ENCODE assay signal across 1 cellular context in genomic region chr3:171811913-171812321, GRCh38.
TF ChIP-seq lines count a peak whose summit lies in the region.

No MANE protein-coding gene starts in this region.

TF ChIP-seq in K562, 482 proteins besides CTCF, POLR2A, EP300 and RAD21 (continued from another document and continues in another):
- TF ChIP-seq ZFP91 (CRISPR knock-in tag; IDR thresholded peaks at IDR 0.05) (no peak), KLF6 (CRISPR knock-in tag; IDR thresholded peaks at IDR 0.05; ENCODE audit: borderline replicate concordance) (no peak), NFXL1 (CRISPR knock-in tag; IDR thresholded peaks at IDR 0.05) (no peak), ZNF121 (CRISPR knock-in tag; conservative IDR thresholded peaks at IDR 0.05) (no peak), MBD1 (CRISPR knock-in tag; IDR thresholded peaks at IDR 0.05) (0 out of 2 replicates have a peak, but pooled peaks have one; percentile 73), JUNB (CRISPR knock-in tag; conservative IDR thresholded peaks at IDR 0.05) (no peak), MCM3 (IDR thresholded peaks at IDR 0.05) (no peak), PHF8 (IDR thresholded peaks at IDR 0.05; ENCODE audit: borderline replicate concordance, low read length) (no peak), JUN (IDR thresholded peaks at IDR 0.05; ENCODE audit: borderline replicate concordance, low read depth, low read length) (peak; percentile 64), JUN (CRISPR knock-in tag; IDR thresholded peaks at IDR 0.05; ENCODE audit: borderline replicate concordance) (no peak), ETV6 (IDR thresholded peaks at IDR 0.05; ENCODE audit: borderline replicate concordance in 1 of 2, low read depth in 2 of 2, low read length in 1 of 2) (no peak), ETV6 (CRISPR knock-in tag; IDR thresholded peaks at IDR 0.05; ENCODE audit: borderline replicate concordance) (no peak), MTA2 (IDR thresholded peaks at IDR 0.05; ENCODE audit: low read depth) (no peak), RFX5 (IDR thresholded peaks at IDR 0.05; ENCODE audit: low read depth, low read length) (no peak), TOE1 (IDR thresholded peaks at IDR 0.05; ENCODE audit: borderline replicate concordance) (no peak), TOE1 (CRISPR knock-in tag; IDR thresholded peaks at IDR 0.05; ENCODE audit: borderline replicate concordance, low read depth) (no peak), ETS2 (tag; IDR thresholded peaks at IDR 0.05; ENCODE audit: borderline replicate concordance, poor library complexity, severe bottlenecking) (peak; percentile 45), BRD9 (IDR thresholded peaks at IDR 0.05; ENCODE audit: low read depth, partially characterized antibody) (peak; percentile 20), SMC3 (conservative IDR thresholded peaks at IDR 0.05; ENCODE audit: insufficient read depth, low read depth, low read length) (no peak), ADNP (tag; IDR thresholded peaks at IDR 0.05) (peak; percentile 58), ARID2 (IDR thresholded peaks at IDR 0.05) (no peak), PYGO2 (tag; IDR thresholded peaks at IDR 0.05) (no peak), PRDM10 (IDR thresholded peaks at IDR 0.05; ENCODE audit: partially characterized antibody) (no peak), ZNF609 (CRISPR knock-in tag; IDR thresholded peaks at IDR 0.05; ENCODE audit: borderline replicate concordance) (no peak), TRIM24 (IDR thresholded peaks at IDR 0.05) (peak; percentile 23 to 37; a peak in 3 of 4 replicates), ZNF444 (CRISPR knock-in tag; IDR thresholded peaks at IDR 0.05) (no peak), CAMTA2 (CRISPR knock-in tag; conservative IDR thresholded peaks at IDR 0.05) (no peak), GABPA (tag; conservative IDR thresholded peaks at IDR 0.05; ENCODE audit: low read depth) (no peak), PCBP1 (IDR thresholded peaks at IDR 0.05; ENCODE audit: low read depth, low read length, poor library complexity, severe bottlenecking) (no peak), NR0B1 (IDR thresholded peaks at IDR 0.05; ENCODE audit: partially characterized antibody) (no peak), HDAC8 (tag; IDR thresholded peaks at IDR 0.05) (no peak), ZNF780A (CRISPR knock-in tag; IDR thresholded peaks at IDR 0.05) (no peak), ZNF143 (CRISPR knock-in tag; IDR thresholded peaks at IDR 0.05) (no peak), STAT5A (IDR thresholded peaks at IDR 0.05; ENCODE audit: borderline replicate concordance, low read length) (no peak), ZNF316 (IDR thresholded peaks at IDR 0.05) (peak; percentile 35; the same call in 1 of the 2 replicates), RBM14 (IDR thresholded peaks at IDR 0.05; ENCODE audit: borderline replicate concordance, insufficient read depth, low read depth, low read length) (no peak), FOXM1 (IDR thresholded peaks at IDR 0.05; ENCODE audit: low read depth) (0 out of 2 replicates have a peak, but pooled peaks have one; percentile 19), FOXM1 (CRISPR knock-in tag; IDR thresholded peaks at IDR 0.05; ENCODE audit: low read depth) (no peak), NFIC (IDR thresholded peaks at IDR 0.05) (no peak), MAFK (IDR thresholded peaks at IDR 0.05; ENCODE audit: low read length) (0 out of 2 replicates have a peak, but pooled peaks have one; percentile 21), POLR2G (IDR thresholded peaks at IDR 0.05; ENCODE audit: low read depth, low read length) (no peak), SP2 (IDR thresholded peaks at IDR 0.05; ENCODE audit: extremely low read depth, low read depth, low read length, poor library complexity, severe bottlenecking) (no peak), SMARCE1 (IDR thresholded peaks at IDR 0.05) (peak; percentile 67), MXI1 (IDR thresholded peaks at IDR 0.05; ENCODE audit: low read depth, low read length) (no peak), RBM39 (optimal IDR thresholded peaks at IDR 0.05; ENCODE audit: low read depth, low read length) (no peak), KDM2B (CRISPR knock-in tag; IDR thresholded peaks at IDR 0.05) (no peak), FOSL1 (tag; conservative IDR thresholded peaks at IDR 0.05) (peak; percentile 93), ZC3H8 (IDR thresholded peaks at IDR 0.05) (no peak), POLR2B (IDR thresholded peaks at IDR 0.05; ENCODE audit: low read depth, partially characterized antibody) (no peak), ZNF347 (CRISPR knock-in tag; IDR thresholded peaks at IDR 0.05; ENCODE audit: low read depth) (no peak), NR4A1 (CRISPR knock-in tag; IDR thresholded peaks at IDR 0.05) (no peak), NR4A1 (tag; IDR thresholded peaks at IDR 0.05) (peak; percentile 52; the same call in 1 of the 2 replicates), PHF21A (IDR thresholded peaks at IDR 0.05; ENCODE audit: borderline replicate concordance, low read depth) (no peak), RNF219 (CRISPR knock-in tag; IDR thresholded peaks at IDR 0.05) (no peak), EZH2 (IDR thresholded peaks at IDR 0.05; ENCODE audit: borderline replicate concordance, low read depth, low read length) (no peak), ARID3A (IDR thresholded peaks at IDR 0.05; ENCODE audit: borderline replicate concordance, low read depth, low read length) (no peak)
